Comparison of ENCODE assay signal across 1 cellular context in the genomic region with DNA sequence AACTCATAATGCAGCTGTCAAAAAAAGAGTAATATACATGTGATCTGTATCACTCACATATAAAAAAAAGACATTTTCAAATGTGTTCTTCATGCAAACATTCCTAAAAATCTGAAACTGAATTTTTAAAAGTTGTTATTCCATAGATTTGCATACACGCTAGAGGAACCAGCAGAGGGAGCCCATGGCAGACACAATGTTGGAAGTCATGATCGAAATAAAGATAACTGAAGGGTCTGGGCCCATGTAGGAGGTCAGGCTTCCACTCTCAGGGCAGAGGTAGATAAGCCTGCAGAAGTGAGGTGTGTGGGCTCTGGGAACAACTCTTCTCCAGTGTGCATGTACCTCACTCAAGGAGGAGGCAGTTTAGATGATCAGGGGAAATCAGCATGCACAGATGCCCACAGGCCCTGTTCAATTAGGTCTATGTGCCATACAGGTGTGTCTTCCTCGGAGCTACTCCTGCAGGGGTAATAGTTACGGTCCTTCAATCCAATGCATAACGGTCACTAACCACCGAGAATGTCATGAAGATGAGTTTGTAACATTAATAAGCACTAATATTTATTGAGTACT.
TF ChIP-seq lines count a peak whose summit lies in the region.

No MANE protein-coding gene starts in this region.

TF ChIP-seq in K562, 482 proteins besides CTCF, POLR2A, EP300 and RAD21 (continued from another document):
- TF ChIP-seq CTCFL (IDR thresholded peaks at IDR 0.05; ENCODE audit: borderline replicate concordance, insufficient read depth, low read depth, low read length, poor library complexity, severe bottlenecking) (peak; percentile 33), GATA2 (CRISPR knock-in tag; IDR thresholded peaks at IDR 0.05) (peak; percentile 90), CTBP1 (IDR thresholded peaks at IDR 0.05; ENCODE audit: borderline replicate concordance) (0 out of 2 replicates have a peak, but pooled peaks have one; percentile 25), SMC3 (conservative IDR thresholded peaks at IDR 0.05; ENCODE audit: insufficient read depth, low read depth, low read length) (peak; percentile 38; the same call in 1 of the 2 replicates), ZEB2 (IDR thresholded peaks at IDR 0.05) (peak; percentile 45; the same call in 1 of the 2 replicates), ELK1 (CRISPR knock-in tag; IDR thresholded peaks at IDR 0.05) (no peak)
